ENCODE assay signal across 7 cellular contexts in the genomic region with DNA sequence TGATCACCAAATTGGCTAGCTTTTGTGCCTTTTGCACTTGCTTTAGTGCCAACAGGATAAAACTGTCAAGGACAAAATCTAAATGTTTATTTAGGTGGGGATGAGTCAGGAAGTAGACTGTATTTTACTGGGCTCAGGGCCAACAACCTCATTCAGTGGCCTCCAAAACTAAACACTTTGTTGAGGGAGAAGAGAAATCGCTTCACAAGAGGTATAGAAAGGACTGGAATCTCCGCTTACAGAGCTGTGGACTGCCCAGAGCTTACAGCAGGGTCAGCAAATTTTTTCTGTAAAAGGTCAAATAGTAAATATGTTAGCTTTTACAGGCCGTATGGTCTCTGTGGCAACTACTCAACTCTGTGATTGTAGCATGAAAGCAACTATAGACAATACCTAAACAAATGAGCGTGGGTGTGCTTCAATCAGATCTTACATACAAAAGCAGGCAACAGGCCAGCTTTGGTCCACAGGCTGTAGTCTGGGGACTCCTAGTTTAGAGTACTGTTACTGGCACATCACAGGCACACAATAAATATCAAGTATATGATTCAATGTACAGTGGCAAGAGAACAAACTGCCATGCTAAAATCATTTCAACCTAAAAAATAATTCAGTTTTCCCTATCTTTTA.
DNase-seq lines count a peak whose midpoint lies in the region; TF ChIP-seq lines count a peak whose summit lies in the region.
"Not testable (repeated sequence)": the region's sequence is repeated elsewhere in the genome, so short reads cannot be mapped to it uniquely, and the experiment has no call there.

No MANE protein-coding gene starts in this region.

- not testable (repeated sequence) for TF ChIP-seq POLR2A in prostate gland (IDR thresholded peaks at IDR 0.05)

- H3K4me1 ChIP-seq in prostate gland (replicated peaks): not testable (repeated sequence)

- H3K36me3 ChIP-seq in kidney epithelial cell (ENCODE audit: control insufficient read depth, insufficient read depth, low read length); prostate gland: not testable (repeated sequence)

- not testable (repeated sequence) for H3K27me3 ChIP-seq in kidney epithelial cell (ENCODE audit: control insufficient read depth, insufficient read depth, low read length); prostate gland (replicated peaks; ENCODE audit: insufficient read depth)

- WGBS in prostate gland: 21% methylated on average over 4 of the region's 4 CpGs

- peak overlapping the region; percentile 93 for H3K27ac ChIP-seq in VCaP
- not testable (repeated sequence) for H3K27ac ChIP-seq in prostate gland

- not testable (repeated sequence) for H3K4me3 ChIP-seq in epithelial cell of proximal tubule (ENCODE audit: low read depth, low read length); kidney epithelial cell (ENCODE audit: low read depth, low read length); prostate gland

- intact Hi-C loops in prostate gland (cut with DNase I): not testable (repeated sequence)

- DNase-seq in DMS79 (lab: John Stamatoyannopoulos, UW) (peak; percentile 56), M059J (ENCODE audit: low read depth) (peak; percentile 94), NCI-H510A treated with DMSO at 0.1 percent for 48 hours (lab: John Stamatoyannopoulos, UW) (peak; percentile 71), epithelial cell of proximal tubule (ENCODE audit: low read depth) (peak; percentile 6), kidney epithelial cell (ENCODE audit: low read depth) (peak; percentile 28), prostate gland (ENCODE audit: low spot score) (peak; percentile 74)

- not testable (repeated sequence) for H3K9me3 ChIP-seq in prostate gland

- not testable (repeated sequence) for TF ChIP-seq CTCF in VCaP (conservative IDR thresholded peaks at IDR 0.05); epithelial cell of proximal tubule (conservative IDR thresholded peaks at IDR 0.05; ENCODE audit: low read depth, low read length); kidney epithelial cell (IDR thresholded peaks at IDR 0.05; ENCODE audit: insufficient read depth, low read length, poor library complexity, severe bottlenecking); prostate gland (IDR thresholded peaks at IDR 0.05)

Comparison
In these comparisons a context has a peak if more than half of its experiments do, and no peak if none do; other contexts are left out.
1. DNase-seq: peak in every context shown above with its lines; median percentile 94 in M059J; 74 in prostate gland; 71 in NCI-H510A treated with DMSO at 0.1 percent for 48 hours; 56 in DMS79; 28 in kidney epithelial cell; 6 in epithelial cell of proximal tubule.